12 cellular contexts compared by ENCODE assay signal in genomic region chr1:12147116-12147753, GRCh38. TPM values are rescaled to one million over a fixed set of nuclear protein-coding genes. Genes with fewer than 3 reads are reported as not detected.
A peak's percentile ranks its signal among the peaks of the same experiment; 100 is the strongest.
DNase-seq lines count a peak whose midpoint lies in the region; ATAC-seq and TF ChIP-seq lines count a peak whose summit lies in the region.
"Had no signal": no experiment of that assay in that cellular context is flagged by ENCODE, and none has a peak within 500 bp of the region (broad histone marks: within the 10 kb centered on the region; RNA-seq: fewer than 3 reads in every experiment).

No MANE protein-coding gene starts in this region.

- H4K20me1 ChIP-seq in BLaER1 (no peaks in the 10 kb centered on the region), IMR-90 (ENCODE audit: insufficient read depth, low read length) (no peaks in the 10 kb centered on the region)

- in situ Hi-C loops in IMR-90 (cut with MboI; ENCODE audit: low sequenced_read_pairs) = no loop called here

- H3K4me3 ChIP-seq in BLaER1 (no peak overlapping the region), IMR-90 (ENCODE audit: insufficient read depth, low read depth, low read length) (no peak overlapping the region)
- H3K4me3 ChIP-seq: body of pancreas, PC-9 had no signal

- peak overlapping the region; percentile 45 to 69 for H3K4me3 Mint-ChIP-seq in effector memory CD8-positive, alpha-beta T cell
- no peak overlapping the region for H3K4me3 Mint-ChIP-seq in nephron

- peak overlapping the region; percentile 66 for H2AK5ac ChIP-seq in IMR-90 (ENCODE audit: low read depth, low read length)

- peak overlapping the region; percentile 88 to 94 for H3K27ac Mint-ChIP-seq in effector memory CD8-positive, alpha-beta T cell
- H3K27ac Mint-ChIP-seq in nephron = peak overlapping the region; percentile 12 to 35 (median 32)

- no peaks in the 10 kb centered on the region for H3K36me3 ChIP-seq in BLaER1
- no peaks in the 10 kb centered on the region for H3K36me3 ChIP-seq in IMR-90 (ENCODE audit: control insufficient read depth, insufficient read depth, low read length)

- no peak overlapping the region for H3K23ac ChIP-seq in IMR-90 (ENCODE audit: low read depth, low read length)

- H3K4me2 ChIP-seq in BLaER1 (peak overlapping the region; percentile 71), IMR-90 (ENCODE audit: low read depth, low read length) (no peak overlapping the region)
- H3K4me2 ChIP-seq: PC-9 had no signal

- POLR2A ChIA-PET in IMR-90 (lab: Charles Lee; ENCODE audit: unreplicated experiment) = no interaction called here

- peaks cover 57 to 67% of the 10 kb centered on the region in 2 donors for H3K4me1 Mint-ChIP-seq in effector memory CD8-positive, alpha-beta T cell (ENCODE audit: low read depth in 2 of 2)
- peaks cover 14% of the 10 kb centered on the region for H3K4me1 Mint-ChIP-seq in nephron

- H3K14ac ChIP-seq in IMR-90 (replicated peaks; ENCODE audit: low read depth, low read length) = no peak overlapping the region

- H3K4me1 ChIP-seq in BLaER1 = peaks cover 99% of the 10 kb centered on the region
- peaks cover 27% of the 10 kb centered on the region for H3K4me1 ChIP-seq in IMR-90 (ENCODE audit: control insufficient read depth, insufficient read depth, low read length)

- peak overlapping the region; percentile 62 for H3K27ac ChIP-seq in BLaER1
- no peak overlapping the region for H3K27ac ChIP-seq in IMR-90 (ENCODE audit: insufficient read depth, low read length)
- H3K27ac ChIP-seq: PC-9 had no signal

- 87% methylated on average over 3 of the region's 10 CpGs; no CpG with 5 or more reads in 1 of the 2 experiments for WGBS in IMR-90 (ENCODE audit: extremely low coverage in 2 of 2, insufficient read length in 1 of 2), 2 experiments

- CTCF ChIA-PET in IMR-90 (lab: Yijun Ruan, JAX) = no interaction called here

- dilution Hi-C loops in IMR-90 (cut with HindIII; ENCODE audit: low sequenced_read_pairs, unreplicated experiment) = no loop called here

- H3K9me1 ChIP-seq in IMR-90 (ENCODE audit: insufficient read depth, low read length) = peaks cover 13% of the 10 kb centered on the region

- no peaks in the 10 kb centered on the region for H3K27me3 Mint-ChIP-seq in effector memory CD8-positive, alpha-beta T cell
- H3K27me3 Mint-ChIP-seq in nephron (ENCODE audit: low read depth) = peaks cover 13% of the 10 kb centered on the region

- peaks cover 0 to 6% of the 10 kb centered on the region in 2 donors for H3K9me3 Mint-ChIP-seq in effector memory CD8-positive, alpha-beta T cell
- H3K9me3 Mint-ChIP-seq in nephron = peaks cover 4% of the 10 kb centered on the region

- H2BK15ac ChIP-seq in IMR-90 (ENCODE audit: low read depth, low read length) = peak overlapping the region; percentile 65; the same call in 2 of the 3 replicates

- peak overlapping the region; percentile 36; the same call in 1 of the 2 replicates for H2BK120ac ChIP-seq in IMR-90 (ENCODE audit: low read depth, low read length)

- peak overlapping the region; percentile 45; the same call in 1 of the 2 replicates for H2BK20ac ChIP-seq in IMR-90 (ENCODE audit: low read depth, low read length)

- peak overlapping the region; percentile 18 for H2AK9ac ChIP-seq in IMR-90 (replicated peaks; ENCODE audit: low read depth, low read length, poor library complexity)

- no peak for DNase-seq in IMR-90
- DNase-seq in effector memory CD8-positive, alpha-beta T cell = no peak
- DNase-seq in DMS 273 treated with DMSO at 0.1 percent for 48 hours (lab: John Stamatoyannopoulos, UW) = no peak
- no peak for DNase-seq in retina
- DNase-seq in RPMI8226 = no peak
- DNase-seq: body of pancreas, Calu3, NCI-H1092, PC-9 had no signal

- BruUV-seq in IMR-90 (replicated peaks; lab: Mats Ljungman, UMichigan) = no TSS peak

- H4K5ac ChIP-seq in IMR-90 (ENCODE audit: low read depth, low read length) = peak overlapping the region; percentile 16

- no peak for ATAC-seq in IMR-90 (ENCODE audit: low read depth)
- no peak for ATAC-seq in effector memory CD8-positive, alpha-beta T cell (replicated peaks)
- ATAC-seq in HG03457 (IDR thresholded peaks at IDR 0.05; ENCODE audit: unreplicated experiment) = no peak
- ATAC-seq: body of pancreas had no signal

- peak overlapping the region; percentile 47 to 52; a peak in 3 of 4 replicates for H4K8ac ChIP-seq in IMR-90 (ENCODE audit: low read depth in 2 of 2, low read length in 2 of 2)

- H3K9me3 ChIP-seq in BLaER1 (peaks cover 4% of the 10 kb centered on the region; the same call in 1 of the 2 replicates), IMR-90 (ENCODE audit: control insufficient read depth, insufficient read depth, low read length) (peaks cover 4% of the 10 kb centered on the region; the same call in 1 of the 2 replicates)

- no peaks in the 10 kb centered on the region for H3K27me3 ChIP-seq in BLaER1
- no peaks in the 10 kb centered on the region for H3K27me3 ChIP-seq in IMR-90 (ENCODE audit: control insufficient read depth, insufficient read depth, low read length)
- H3K27me3 ChIP-seq: body of pancreas had no signal

- no peak overlapping the region for H2BK5ac ChIP-seq in IMR-90 (ENCODE audit: low read depth, low read length, poor library complexity, severe bottlenecking)

- peak overlapping the region; percentile 11; the same call in 1 of the 2 replicates for H3K9ac ChIP-seq in BLaER1
- H3K9ac ChIP-seq in IMR-90 (ENCODE audit: low read depth, low read length) = 0 out of 2 replicates have a peak overlapping the region, but pooled peaks have one; percentile 7

- peak overlapping the region; percentile 15; the same call in 1 of the 2 replicates for H3K18ac ChIP-seq in IMR-90 (ENCODE audit: low read depth, low read length)

- H3K56ac ChIP-seq in IMR-90 (ENCODE audit: extremely low read depth, insufficient read depth, low read length) = no peak overlapping the region

- TF ChIP-seq POLR2A in IMR-90 (IDR thresholded peaks at IDR 0.05; ENCODE audit: low read depth, low read length) = no peak

- H2AFZ ChIP-seq in IMR-90 (replicated peaks; ENCODE audit: low read length, poor library complexity) = peak overlapping the region; percentile 37
- H2AFZ ChIP-seq: PC-9 had no signal

- H3K36me3 Mint-ChIP-seq in effector memory CD8-positive, alpha-beta T cell (ENCODE audit: insufficient read depth) = peaks cover 7% of the 10 kb centered on the region
- no peaks in the 10 kb centered on the region for H3K36me3 Mint-ChIP-seq in nephron (ENCODE audit: low read depth)

- TF ChIP-seq CTCF in IMR-90 (conservative IDR thresholded peaks at IDR 0.05; ENCODE audit: low read depth, low read length) (no peak), nephron (IDR thresholded peaks at IDR 0.05; ENCODE audit: unreplicated experiment in 3 of 3) (no peak)

- H4K91ac ChIP-seq in IMR-90 (ENCODE audit: insufficient read depth, low read depth, low read length) = no peak overlapping the region; the same call in 1 of the 2 replicates

- peak overlapping the region; percentile 66; the same call in 1 of the 2 replicates for H3K4ac ChIP-seq in IMR-90 (ENCODE audit: low read depth, low read length)

- H3K79me1 ChIP-seq in IMR-90 (ENCODE audit: low read depth in 1 of 2, low read length in 2 of 2) = no peaks in the 10 kb centered on the region

- intact Hi-C loops in IMR-90 (cut with micrococcal nuclease) = no loop called here

- no peak for TF ChIP-seq RAD21 in IMR-90 (IDR thresholded peaks at IDR 0.05; ENCODE audit: low read length)

TF ChIP-seq in IMR-90, 13 proteins besides CTCF, POLR2A, EP300 and RAD21:
- TF ChIP-seq ELK1 (IDR thresholded peaks at IDR 0.05; ENCODE audit: borderline replicate concordance, low read depth, low read length) (no peak), CHD1 (IDR thresholded peaks at IDR 0.05; ENCODE audit: low read depth, low read length) (no peak), FOS (IDR thresholded peaks at IDR 0.05; ENCODE audit: low read depth, low read length) (no peak), CEBPB (IDR thresholded peaks at IDR 0.05; ENCODE audit: low read depth, low read length) (no peak), MXI1 (IDR thresholded peaks at IDR 0.05; ENCODE audit: borderline replicate concordance, low read depth, low read length) (no peak), RCOR1 (IDR thresholded peaks at IDR 0.05; ENCODE audit: insufficient replicate concordance, low read length) (no peak), RFX5 (IDR thresholded peaks at IDR 0.05; ENCODE audit: low read depth, low read length) (no peak), BHLHE40 (IDR thresholded peaks at IDR 0.05; ENCODE audit: low read depth, low read length) (no peak)
- TF ChIP-seq, protein P1, sequence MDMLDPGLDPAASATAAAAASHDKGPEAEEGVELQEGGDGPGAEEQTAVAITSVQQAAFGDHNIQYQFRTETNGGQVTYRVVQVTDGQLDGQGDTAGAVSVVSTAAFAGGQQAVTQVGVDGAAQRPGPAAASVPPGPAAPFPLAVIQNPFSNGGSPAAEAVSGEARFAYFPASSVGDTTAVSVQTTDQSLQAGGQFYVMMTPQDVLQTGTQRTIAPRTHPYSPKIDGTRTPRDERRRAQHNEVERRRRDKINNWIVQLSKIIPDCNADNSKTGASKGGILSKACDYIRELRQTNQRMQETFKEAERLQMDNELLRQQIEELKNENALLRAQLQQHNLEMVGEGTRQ (IDR thresholded peaks at IDR 0.05; ENCODE audit: low read depth, low read length) = no peak

RNA-seq across cellular contexts. Expression of gene TNFRSF1B, which starts 19.6 kb away (rescaled TPM):
- total RNA-seq in IMR-90 (2012; rRNA removed) = 4.3 and 5.0 TPM in 2 replicates
- 8.6 and 8.9 TPM in 2 replicates for polyA plus RNA-seq in IMR-90 (2012; rRNA removed)
- 6.3 and 11.9 TPM in 2 replicates for polyA plus RNA-seq in IMR-90 (2012; cell fraction: cytosol; rRNA removed)
- polyA plus RNA-seq in IMR-90 (2012; cell fraction: nucleus; rRNA removed; ENCODE audit: low replicate concordance) = 4.3 and 6.7 TPM in 2 replicates

Comparison
In these comparisons a context has a peak if more than half of its experiments do, and no peak if none do; other contexts are left out.
1. H3K4me3 Mint-ChIP-seq: peak in effector memory CD8-positive, alpha-beta T cell (2 of 2); none in nephron (0 of 3).